In genomic region chr2:45406626-45407025, GRCh38 we compare ENCODE assay signal across 30 cellular contexts.
A peak's percentile ranks its signal among the peaks of the same experiment; 100 is the strongest.
DNase-seq lines count a peak whose midpoint lies in the region; ATAC-seq and TF ChIP-seq lines count a peak whose summit lies in the region.
"Had no signal": no experiment of that assay in that cellular context is flagged by ENCODE, and none has a peak within 500 bp of the region (broad histone marks: within the 10 kb centered on the region; RNA-seq: fewer than 3 reads in every experiment).

No MANE protein-coding gene starts in this region.

- TF ChIP-seq CTCF in fibroblast of mammary gland (conservative IDR thresholded peaks at IDR 0.05; ENCODE audit: control insufficient read depth, insufficient read depth, low read depth, low read length) (no peak), sigmoid colon (IDR thresholded peaks at IDR 0.05) (no peak), foreskin keratinocyte (conservative IDR thresholded peaks at IDR 0.05) (no peak)

- ATAC-seq in HG02885 (IDR thresholded peaks at IDR 0.05; ENCODE audit: poor library complexity, unreplicated experiment) = no peak
- ATAC-seq in foreskin keratinocyte = no peak
- ATAC-seq: activated CD8-positive, alpha-beta T cell treated with anti-CD3 and anti-CD28 coated beads, Interleukin-2, amount 10 ng/mL, durations not matched to agents 7 days and 5 days; K562; stimulated activated naive CD8-positive, alpha-beta T cell treated with anti-CD3 and anti-CD28 coated beads, Interleukin-15, amount 100 ng/mL, for 72 hours had no signal

- peaks cover 0 to 13% (median 0%) of the 10 kb centered on the region in 4 donors for H3K36me3 ChIP-seq in sigmoid colon
- H3K36me3 ChIP-seq: left ventricle myocardium inferior, neural progenitor cell, thoracic aorta had no signal

- no peaks in the 10 kb centered on the region for H3K9me3 ChIP-seq in sigmoid colon
- H3K9me3 ChIP-seq: left ventricle myocardium inferior, thoracic aorta had no signal

- H3K27me3 ChIP-seq in sigmoid colon (no peaks in the 10 kb centered on the region), foreskin keratinocyte (no peaks in the 10 kb centered on the region)
- H3K27me3 ChIP-seq: dorsolateral prefrontal cortex, neural progenitor cell had no signal

- TF ChIP-seq EP300 in sigmoid colon (IDR thresholded peaks at IDR 0.05) = no peak

- peak; percentile 3 for DNase-seq in DMS 273 (lab: John Stamatoyannopoulos, UW; ENCODE audit: unreplicated experiment)
- DNase-seq in DMS 273 treated with DMSO at 0.1 percent for 48 hours (lab: John Stamatoyannopoulos, UW) = no peak
- DNase-seq in EH (ENCODE audit: low read depth) = peak; percentile 22
- peak; percentile 46 for DNase-seq in NCI-H2171 (lab: John Stamatoyannopoulos, UW)
- peak; percentile 52 for DNase-seq in fibroblast of mammary gland (ENCODE audit: low read depth)
- DNase-seq in sigmoid colon = no peak
- no peak for DNase-seq in foreskin keratinocyte
- DNase-seq: activated CD4-positive, alpha-beta T cell treated with anti-CD3 and anti-CD28 coated beads for 4 hours; activated CD8-positive, alpha-beta T cell treated with anti-CD3 and anti-CD28 coated beads, Interleukin-2, amount 10 ng/mL, durations not matched to agents 7 days and 5 days; activated naive CD4-positive, alpha-beta T cell treated with anti-CD3 and anti-CD28 coated beads for 36 hours; cerebellar nuclear complex; dorsolateral prefrontal cortex; head of caudate nucleus; HFFc6; islet precursor cell; left ventricle myocardium inferior; mesendoderm; MM.1S; NCI-H1417 treated with DMSO at 0.1 percent for 48 hours; NCI-H226; SIG-M5; stimulated activated naive CD8-positive, alpha-beta T cell treated with anti-CD3 and anti-CD28 coated beads, Interleukin-15, amount 100 ng/mL, for 72 hours; T-helper 9 cell had no signal

- no peak for TF ChIP-seq POLR2A in sigmoid colon (IDR thresholded peaks at IDR 0.05)

- no peaks in the 10 kb centered on the region for H3K4me1 ChIP-seq in sigmoid colon
- H3K4me1 ChIP-seq in foreskin keratinocyte = no peaks in the 10 kb centered on the region
- H3K4me1 ChIP-seq: left ventricle myocardium inferior had no signal

- intact Hi-C loops in sigmoid colon (cut with DNase I) = no loop called here

- H3K4me3 ChIP-seq in fibroblast of mammary gland (ENCODE audit: control insufficient read depth, low read depth, low read length) = no peak overlapping the region
- no peak overlapping the region for H3K4me3 ChIP-seq in sigmoid colon
- H3K4me3 ChIP-seq: dorsolateral prefrontal cortex, K562, left ventricle myocardium inferior, neural progenitor cell, thoracic aorta had no signal

- H3K27ac ChIP-seq in sigmoid colon (no peak overlapping the region), foreskin keratinocyte (no peak overlapping the region)
- H3K27ac ChIP-seq: 22Rv1, C4-2B, dorsolateral prefrontal cortex, left ventricle myocardium inferior, neural progenitor cell, parathyroid adenoma, thoracic aorta had no signal

- 80 to 83% methylated on average over 2 of the region's 2 CpGs for WGBS in sigmoid colon, 2 donors

Comparison
In these comparisons a context has a peak if more than half of its experiments do, and no peak if none do; other contexts are left out.
1. DNase-seq: peak in DMS 273 (single experiment), EH (single experiment), NCI-H2171 (single experiment) and fibroblast of mammary gland (single experiment); none in DMS 273 treated with DMSO at 0.1 percent for 48 hours (single experiment), sigmoid colon (single experiment) and foreskin keratinocyte (0 of 2).